25 cellular contexts compared by ENCODE assay signal in genomic region chr15:96750361-96750760, GRCh38.
DNase-seq lines count a peak whose midpoint lies in the region; ATAC-seq, FAIRE-seq and TF ChIP-seq lines count a peak whose summit lies in the region.
"Had no signal": no experiment of that assay in that cellular context is flagged by ENCODE, and none has a peak within 500 bp of the region (broad histone marks: within the 10 kb centered on the region; RNA-seq: fewer than 3 reads in every experiment).

No MANE protein-coding gene starts in this region.

- no peaks in the 10 kb centered on the region for H3K9me3 ChIP-seq in effector memory CD4-positive, alpha-beta T cell (ENCODE audit: control insufficient read depth, low read length)
- H3K9me3 ChIP-seq: BLaER1, MG63, SK-N-SH had no signal

- TF ChIP-seq CTCF in 22Rv1 (IDR thresholded peaks at IDR 0.05), result peak; percentile 14; the same call in 1 of the 2 replicates
- TF ChIP-seq CTCF in LNCaP clone FGC (IDR thresholded peaks at IDR 0.05; ENCODE audit: control insufficient read depth, extremely low read depth, insufficient read depth), result peak; percentile 11; the same call in 1 of the 2 replicates
- TF ChIP-seq CTCF in bronchial epithelial cell (IDR thresholded peaks at IDR 0.05; ENCODE audit: insufficient read depth, low read length, severe bottlenecking), result no peak

- H2BK5ac ChIP-seq in mesendoderm (ENCODE audit: low read length), result no peak overlapping the region

- no peak overlapping the region for H3K9ac ChIP-seq in mesendoderm (ENCODE audit: low read length)
- H3K9ac ChIP-seq: BLaER1, SK-N-SH had no signal

- H3K79me1 ChIP-seq in mesendoderm (ENCODE audit: low read length), result no peaks in the 10 kb centered on the region

- H3K4me3 ChIP-seq in LNCaP clone FGC (ENCODE audit: low read depth, low read length), result no peak overlapping the region
- no peak overlapping the region for H3K4me3 ChIP-seq in bronchial epithelial cell (ENCODE audit: low read depth, low read length)
- H3K4me3 ChIP-seq in mesendoderm (ENCODE audit: low read length), result no peak overlapping the region
- no peak overlapping the region for H3K4me3 ChIP-seq in effector memory CD4-positive, alpha-beta T cell (ENCODE audit: insufficient read depth, low read depth, low read length, poor library complexity, severe bottlenecking)
- H3K4me3 ChIP-seq: BLaER1, MG63 had no signal

- CTCF ChIA-PET in T-cell (lab: Charles Lee), result no interaction called here

- no peaks in the 10 kb centered on the region for H3K4me1 Mint-ChIP-seq in T-cell
- H3K4me1 Mint-ChIP-seq in activated naive CD8-positive, alpha-beta T cell treated with anti-CD3 and anti-CD28 coated beads for 36 hours, result no peaks in the 10 kb centered on the region
- H3K4me1 Mint-ChIP-seq: CD4-positive, CD25-positive, alpha-beta regulatory T cell had no signal

- WGBS in mesendoderm (ENCODE audit: extremely low coverage, insufficient coverage, low lambda C conversion rate), result no CpG with 5 or more reads among the region's 3 CpGs

- H3K36me3 Mint-ChIP-seq in T-cell, result no peaks in the 10 kb centered on the region
- H3K36me3 Mint-ChIP-seq in activated naive CD8-positive, alpha-beta T cell treated with anti-CD3 and anti-CD28 coated beads for 36 hours, result no peaks in the 10 kb centered on the region
- H3K36me3 Mint-ChIP-seq: CD4-positive, CD25-positive, alpha-beta regulatory T cell had no signal

- H2AK5ac ChIP-seq in mesendoderm (ENCODE audit: low read length), result no peak overlapping the region

- H2BK120ac ChIP-seq in mesendoderm (ENCODE audit: low read depth, low read length), result no peak overlapping the region

- ATAC-seq in T-cell (replicated peaks in 1 of 4), result no peak
- ATAC-seq: Panc1 had no signal

- H4K5ac ChIP-seq in mesendoderm (ENCODE audit: low read length), result no peak overlapping the region

- no peak overlapping the region for H3K23ac ChIP-seq in mesendoderm (ENCODE audit: low read length)

- H3K27me3 Mint-ChIP-seq in T-cell, result peaks cover 0 to 4% of the 10 kb centered on the region in 2 donors
- H3K27me3 Mint-ChIP-seq in activated naive CD8-positive, alpha-beta T cell treated with anti-CD3 and anti-CD28 coated beads for 36 hours, result peaks cover 4% of the 10 kb centered on the region
- H3K27me3 Mint-ChIP-seq: CD4-positive, CD25-positive, alpha-beta regulatory T cell had no signal

- no peaks in the 10 kb centered on the region for H3K4me1 ChIP-seq in mesendoderm (ENCODE audit: control insufficient read depth, low read depth, low read length)
- H3K4me1 ChIP-seq in effector memory CD4-positive, alpha-beta T cell (ENCODE audit: control insufficient read depth, insufficient read depth, low read length, poor library complexity, severe bottlenecking), result no peaks in the 10 kb centered on the region
- H3K4me1 ChIP-seq: BLaER1 had no signal

- peak; percentile 60 for FAIRE-seq in bronchial epithelial cell (lab: Jason Lieb, UNC)
- FAIRE-seq: GM12892, H54, HTR-8/SVneo had no signal

- H4K8ac ChIP-seq in mesendoderm (ENCODE audit: low read depth, low read length), result no peak overlapping the region

- H3K36me3 ChIP-seq in bronchial epithelial cell (ENCODE audit: control insufficient read depth, insufficient read depth, low read length) (no peaks in the 10 kb centered on the region), mesendoderm (ENCODE audit: control insufficient read depth, insufficient read depth, low read length) (no peaks in the 10 kb centered on the region)
- H3K36me3 ChIP-seq in effector memory CD4-positive, alpha-beta T cell (ENCODE audit: control insufficient read depth, insufficient read depth, low read length), result no peaks in the 10 kb centered on the region
- H3K36me3 ChIP-seq: BLaER1, MG63 had no signal

- no peak overlapping the region for H3K27ac Mint-ChIP-seq in T-cell
- H3K27ac Mint-ChIP-seq in activated naive CD8-positive, alpha-beta T cell treated with anti-CD3 and anti-CD28 coated beads for 36 hours, result no peak overlapping the region
- H3K27ac Mint-ChIP-seq: CD4-positive, CD25-positive, alpha-beta regulatory T cell had no signal

- H3K4ac ChIP-seq in mesendoderm (ENCODE audit: low read depth, low read length), result no peak overlapping the region

- H3K79me2 ChIP-seq in mesendoderm (ENCODE audit: control insufficient read depth, insufficient read depth, low read length), result no peaks in the 10 kb centered on the region

- H3K27me3 ChIP-seq in bronchial epithelial cell (ENCODE audit: control insufficient read depth, insufficient read depth, low read length), result no peaks in the 10 kb centered on the region
- H3K27me3 ChIP-seq in mesendoderm (ENCODE audit: insufficient read depth, low read length, poor library complexity), result no peaks in the 10 kb centered on the region
- no peaks in the 10 kb centered on the region for H3K27me3 ChIP-seq in effector memory CD4-positive, alpha-beta T cell (replicated peaks; ENCODE audit: control insufficient read depth, insufficient read depth, low read length, poor library complexity, severe bottlenecking)
- H3K27me3 ChIP-seq: BLaER1, MG63 had no signal

- no peak overlapping the region for H3K18ac ChIP-seq in mesendoderm (ENCODE audit: low read length)

- DNase-seq in LNCaP clone FGC (ENCODE audit: low read depth) (no peak), bronchial epithelial cell (ENCODE audit: low read depth) (no peak), mesendoderm (peak; percentile 18), T-cell (no peak), H4 (ENCODE audit: low spot score) (no peak)
- DNase-seq in activated naive CD8-positive, alpha-beta T cell treated with anti-CD3 and anti-CD28 coated beads for 36 hours, result no peak
- no peak for DNase-seq in effector memory CD4-positive, alpha-beta T cell
- DNase-seq: 8988T; CD4-positive, CD25-positive, alpha-beta regulatory T cell; DMS153; DND-41; KBM-7; MG63; NCI-H1694; NCI-H2029 treated with DMSO at 0.1 percent for 48 hours; NCI-H446 treated with DMSO at 0.1 percent for 48 hours; NCI-H526; SHP77 treated with DMSO at 0.1 percent for 48 hours; SK-N-SH had no signal

- H3K4me3 Mint-ChIP-seq in T-cell, result no peak overlapping the region
- H3K4me3 Mint-ChIP-seq in activated naive CD8-positive, alpha-beta T cell treated with anti-CD3 and anti-CD28 coated beads for 36 hours, result no peak overlapping the region
- H3K4me3 Mint-ChIP-seq: CD4-positive, CD25-positive, alpha-beta regulatory T cell had no signal

- no peak overlapping the region for H3K56ac ChIP-seq in mesendoderm (ENCODE audit: low read length)

- H3K9me3 Mint-ChIP-seq in T-cell, result peaks cover 0 to 9% (median 0%) of the 10 kb centered on the region in 3 donors
- peaks cover 1% of the 10 kb centered on the region for H3K9me3 Mint-ChIP-seq in activated naive CD8-positive, alpha-beta T cell treated with anti-CD3 and anti-CD28 coated beads for 36 hours

- H2BK15ac ChIP-seq in mesendoderm (replicated peaks; ENCODE audit: low read depth), result no peak overlapping the region

- no peak overlapping the region for H3K4me2 ChIP-seq in mesendoderm (ENCODE audit: low read length)
- H3K4me2 ChIP-seq: BLaER1, SK-N-SH had no signal

- POLR2A ChIA-PET in T-cell (lab: Charles Lee), result no interaction called here

- H3K27ac ChIP-seq in 22Rv1 (no peak overlapping the region), mesendoderm (ENCODE audit: low read depth, low read length) (no peak overlapping the region)
- no peak overlapping the region for H3K27ac ChIP-seq in effector memory CD4-positive, alpha-beta T cell (ENCODE audit: insufficient read depth, low read length, poor library complexity, severe bottlenecking)
- H3K27ac ChIP-seq: BLaER1 had no signal
